In the genomic region with DNA sequence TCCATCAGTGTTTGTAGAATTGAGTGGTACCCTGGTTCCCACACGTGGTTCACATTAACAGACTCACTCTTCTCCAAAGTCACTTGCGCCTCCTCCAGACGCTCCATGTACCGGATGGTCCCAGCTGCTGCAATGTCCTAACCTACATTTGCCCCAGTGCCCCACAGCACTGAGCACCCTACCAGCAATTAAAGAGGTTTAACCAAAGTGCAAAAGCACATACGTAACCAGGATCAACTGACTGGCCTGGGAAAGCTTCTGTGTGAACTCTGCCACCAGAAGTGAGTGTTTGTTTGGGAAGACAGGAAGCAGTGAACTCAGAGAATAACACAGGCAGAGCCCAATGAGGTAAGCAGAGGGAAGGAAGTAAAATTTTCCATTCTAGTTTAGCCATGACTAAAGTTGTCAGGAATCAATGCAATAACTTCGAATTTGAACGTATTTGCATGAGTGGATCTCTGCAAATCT, we compare ENCODE assay signal across 9 cellular contexts. TPM values are rescaled to one million over a fixed set of nuclear protein-coding genes. Genes with fewer than 3 reads are reported as not detected.
A peak's percentile ranks its signal among the peaks of the same experiment; 100 is the strongest.
DNase-seq lines count a peak whose midpoint lies in the region; ATAC-seq and TF ChIP-seq lines count a peak whose summit lies in the region.
"Had no signal": no experiment of that assay in that cellular context is flagged by ENCODE, and none has a peak within 500 bp of the region (broad histone marks: within the 10 kb centered on the region; RNA-seq: fewer than 3 reads in every experiment).

No MANE protein-coding gene starts in this region.

- no peak for TF ChIP-seq CTCF in PC-3 (conservative IDR thresholded peaks at IDR 0.05; ENCODE audit: low read depth, low read length)
- TF ChIP-seq CTCF in esophagus muscularis mucosa (IDR thresholded peaks at IDR 0.05), result no peak

- no peaks in the 10 kb centered on the region for H3K27me3 ChIP-seq in BLaER1 treated with 17β-estradiol and CSF1 and Interleukin-3, amounts not matched to agents 10 nM and 100 nM
- H3K27me3 ChIP-seq in PC-3 (ENCODE audit: low read length) (peaks cover 51% of the 10 kb centered on the region), esophagus muscularis mucosa (no peaks in the 10 kb centered on the region)

- peak; percentile 2 for TF ChIP-seq EP300 in esophagus muscularis mucosa (IDR thresholded peaks at IDR 0.05)

- H3K27ac ChIP-seq in BLaER1 treated with 17β-estradiol and CSF1 and Interleukin-3, amounts not matched to agents 10 nM and 100 nM, result peak overlapping the region in 8 of 11 experiments; percentile 8 to 44 (median 20); a peak in 6 of 22 replicates
- H3K27ac ChIP-seq in PC-3 (ENCODE audit: low read length) (peak overlapping the region; percentile 31), esophagus muscularis mucosa (replicated peaks in 1 of 4) (peak overlapping the region; percentile 42 to 63 (median 54))

- 0 out of 22 replicates have a peak overlapping the region, but pooled peaks of 1 of the 11 experiments have one; percentile 15 for H3K9ac ChIP-seq in BLaER1 treated with 17β-estradiol and CSF1 and Interleukin-3, amounts not matched to agents 10 nM and 100 nM
- H3K9ac ChIP-seq in PC-3 (ENCODE audit: low read length), result no peak overlapping the region

- H3K9me2 ChIP-seq in PC-3 (replicated peaks; ENCODE audit: low read length), result no peaks in the 10 kb centered on the region

- no peak overlapping the region for H3K4me3 ChIP-seq in BLaER1 treated with 17β-estradiol and CSF1 and Interleukin-3, amounts not matched to agents 10 nM and 100 nM
- H3K4me3 ChIP-seq in PC-3 (ENCODE audit: low read length) (no peak overlapping the region), esophagus muscularis mucosa (no peak overlapping the region)

- H3K4me2 ChIP-seq in BLaER1 treated with 17β-estradiol and CSF1 and Interleukin-3, amounts not matched to agents 10 nM and 100 nM, result peak overlapping the region; percentile 58 to 77 (median 69)
- H3K4me2 ChIP-seq in PC-3 (ENCODE audit: low read length), result no peak overlapping the region

- H3F3A ChIP-seq in PC-3 (ENCODE audit: low read length, unreplicated experiment), result no peaks in the 10 kb centered on the region

- TF ChIP-seq POLR2A in esophagus muscularis mucosa (IDR thresholded peaks at IDR 0.05; ENCODE audit: low read depth), result no peak

- H3K79me2 ChIP-seq in PC-3 (ENCODE audit: low read length), result no peaks in the 10 kb centered on the region

- WGBS in esophagus muscularis mucosa, result 58% methylated on average over 7 of the region's 7 CpGs

- POLR2A ChIA-PET in PC-3 (lab: Charles Lee; ENCODE audit: unreplicated experiment), result no interaction called here

- CTCF ChIA-PET in PC-3 (lab: Charles Lee), result no interaction called here

- peak; percentile 38 for ATAC-seq in PC-3
- ATAC-seq in GM21825 (IDR thresholded peaks at IDR 0.05; ENCODE audit: unreplicated experiment), result no peak
- ATAC-seq in GM19023 (IDR thresholded peaks at IDR 0.05; ENCODE audit: unreplicated experiment), result no peak

- no TSS peak for BruUV-seq in PC-3 (replicated peaks; lab: Mats Ljungman, UMichigan)

- H3K9me3 ChIP-seq in BLaER1 treated with 17β-estradiol and CSF1 and Interleukin-3, amounts not matched to agents 10 nM and 100 nM (replicated peaks in 1 of 11), result no peaks in the 10 kb centered on the region
- H3K9me3 ChIP-seq in PC-3 (ENCODE audit: low read length) (no peaks in the 10 kb centered on the region), esophagus muscularis mucosa (no peaks in the 10 kb centered on the region)

- H2AFZ ChIP-seq in PC-3 (ENCODE audit: low read length), result no peak overlapping the region

- H3K4me1 ChIP-seq in BLaER1 treated with 17β-estradiol and CSF1 and Interleukin-3, amounts not matched to agents 10 nM and 100 nM, result peaks cover 21 to 29% (median 28%) of the 10 kb centered on the region in 10 experiments
- peaks cover 11% of the 10 kb centered on the region for H3K4me1 ChIP-seq in PC-3 (ENCODE audit: insufficient read depth, low read length)
- H3K4me1 ChIP-seq in esophagus muscularis mucosa, result peaks cover 10 to 18% (median 15%) of the 10 kb centered on the region in 4 donors

- H4K20me1 ChIP-seq in BLaER1 treated with 17β-estradiol and CSF1 and Interleukin-3, amounts not matched to agents 10 nM and 100 nM, result no peaks in the 10 kb centered on the region
- no peaks in the 10 kb centered on the region for H4K20me1 ChIP-seq in PC-3 (ENCODE audit: low read length)

- intact Hi-C loops in PC-3 (cut with micrococcal nuclease), result no loop called here
- intact Hi-C loops in esophagus muscularis mucosa (cut with DNase I), result no loop called here

- DNase-seq in PC-3 (peak; percentile 32), esophagus muscularis mucosa (ENCODE audit: extremely low spot score) (no peak), non-pigmented ciliary epithelial cell (ENCODE audit: low read depth) (peak; percentile 97), DMS79 (lab: John Stamatoyannopoulos, UW) (no peak)
- no peak for DNase-seq in stimulated activated naive CD4-positive, alpha-beta T cell treated with Interleukin-2 at 50 U/mL for 16 hours (lab: John Stamatoyannopoulos, UW)
- DNase-seq: activated naive CD4-positive, alpha-beta T cell had no signal

- H3K36me3 ChIP-seq in BLaER1 treated with 17β-estradiol and CSF1 and Interleukin-3, amounts not matched to agents 10 nM and 100 nM, result no peaks in the 10 kb centered on the region
- H3K36me3 ChIP-seq in PC-3 (ENCODE audit: low read depth, low read length), result no peaks in the 10 kb centered on the region
- no peaks in the 10 kb centered on the region for H3K36me3 ChIP-seq in esophagus muscularis mucosa

RNA-seq across cellular contexts. Expression of a gene that starts 7.3 kb away (rescaled TPM):
- not detected in 2 replicates for total RNA-seq in PC-3 (2014; rRNA removed)
- total RNA-seq in esophagus muscularis mucosa, result 100 to 1,000 TPM in 1 of 4 donors, 10 to 100 TPM in 3; 20.3 to 126 (median 31.7) TPM

RNA-seq across cellular contexts. Expression of a gene that starts 33.7 kb away (rescaled TPM):
- total RNA-seq in PC-3 (2014; rRNA removed) (not detected in 2 replicates), esophagus muscularis mucosa (under 1 TPM in 2 of 4 donors, not detected in 2; 0.69 to 0.97 TPM)

Comparison
In these comparisons a context has a peak if more than half of its experiments do, and no peak if none do; other contexts are left out.
1. DNase-seq: peak in PC-3 (single experiment) and non-pigmented ciliary epithelial cell (single experiment); none in esophagus muscularis mucosa (single experiment), DMS79 (single experiment) and stimulated activated naive CD4-positive, alpha-beta T cell treated with Interleukin-2 at 50 U/mL for 16 hours (single experiment).
2. RNA of a gene that starts 7.3 kb away (total RNA-seq): 20.3 to 126 TPM in esophagus muscularis mucosa; not detected in PC-3; every median in the first group is over 10 times any median in the second.
3. Peak in every context shown above with its lines, with median percentiles within 50 percentile points of each other: H3K27ac ChIP-seq.